ENCODE assay signal across 18 cellular contexts in genomic region chr3:186454881-186455703, GRCh38.
DNase-seq lines count a peak whose midpoint lies in the region; ATAC-seq and TF ChIP-seq lines count a peak whose summit lies in the region.
"Had no signal": no experiment of that assay in that cellular context is flagged by ENCODE, and none has a peak within 500 bp of the region (broad histone marks: within the 10 kb centered on the region; RNA-seq: fewer than 3 reads in every experiment).

No MANE protein-coding gene starts in this region.

- peak; percentile 46 for ATAC-seq in GM23338
- ATAC-seq: GM12878 had no signal

- H3K9me3 Mint-ChIP-seq in GM23338, result no peaks in the 10 kb centered on the region
- H3K9me3 Mint-ChIP-seq: CD4-positive, CD25-positive, alpha-beta regulatory T cell; CD8-positive, alpha-beta memory T cell had no signal

- no peaks in the 10 kb centered on the region for H3K36me3 ChIP-seq in GM23338 (ENCODE audit: insufficient read depth)
- H3K36me3 ChIP-seq in HAP-1 (replicated peaks), result no peaks in the 10 kb centered on the region
- H3K36me3 ChIP-seq: BE2C had no signal

- no peaks in the 10 kb centered on the region for H3K4me1 ChIP-seq in GM23338 (ENCODE audit: insufficient read depth)
- H3K4me1 ChIP-seq in HAP-1, result no peaks in the 10 kb centered on the region
- H3K4me1 ChIP-seq: Caco-2 had no signal

- peaks cover 18% of the 10 kb centered on the region for H3K4me1 Mint-ChIP-seq in GM23338
- H3K4me1 Mint-ChIP-seq: CD4-positive, CD25-positive, alpha-beta regulatory T cell; CD8-positive, alpha-beta memory T cell had no signal

- H3K4me3 Mint-ChIP-seq in GM23338, result no peak overlapping the region
- H3K4me3 Mint-ChIP-seq: CD4-positive, CD25-positive, alpha-beta regulatory T cell; CD8-positive, alpha-beta memory T cell had no signal

- H4K20me1 ChIP-seq in GM23338 (replicated peaks; ENCODE audit: insufficient read depth), result no peaks in the 10 kb centered on the region

- no peak overlapping the region for H3K4me2 ChIP-seq in GM23338

- no peak overlapping the region for H2AFZ ChIP-seq in GM23338

- no peaks in the 10 kb centered on the region for H3K36me3 Mint-ChIP-seq in GM23338 (ENCODE audit: low read depth)
- H3K36me3 Mint-ChIP-seq: CD4-positive, CD25-positive, alpha-beta regulatory T cell had no signal

- no peaks in the 10 kb centered on the region for H3F3A ChIP-seq in GM23338 (replicated peaks; ENCODE audit: low read depth)

- no peak for TF ChIP-seq CTCF in GM23338 (conservative IDR thresholded peaks at IDR 0.05; ENCODE audit: low read depth in 2 of 2)
- no peak for TF ChIP-seq CTCF in coronary artery (IDR thresholded peaks at IDR 0.05)

- no peaks in the 10 kb centered on the region for H3K79me2 ChIP-seq in GM23338 (replicated peaks; ENCODE audit: insufficient read depth)

- in situ Hi-C loops in HAP-1 (cut with MboI; ENCODE audit: low sequenced_read_pairs), result no loop called here

- H3K27me3 ChIP-seq in GM23338 (ENCODE audit: insufficient read depth), result no peaks in the 10 kb centered on the region
- peaks cover 2% of the 10 kb centered on the region; the same call in 1 of the 2 replicates for H3K27me3 ChIP-seq in HAP-1 (ENCODE audit: low read depth)
- H3K27me3 ChIP-seq: BE2C had no signal

- H3K27ac Mint-ChIP-seq in GM23338, result no peak overlapping the region
- H3K27ac Mint-ChIP-seq: CD8-positive, alpha-beta memory T cell had no signal

- no peaks in the 10 kb centered on the region for H3K9me2 ChIP-seq in GM23338 (ENCODE audit: insufficient read depth)

- H3K27me3 Mint-ChIP-seq in GM23338 (ENCODE audit: insufficient read depth, low read depth, poor library complexity), result peaks cover 8% of the 10 kb centered on the region

- H3K4me3 ChIP-seq in GM23338 (no peak overlapping the region), coronary artery (no peak overlapping the region), HAP-1 (no peak overlapping the region)
- H3K4me3 ChIP-seq: GM12878 had no signal

- H3K9me3 ChIP-seq in HAP-1, result no peaks in the 10 kb centered on the region
- H3K9me3 ChIP-seq: BE2C, Caco-2 had no signal

- no peak overlapping the region for H3K27ac ChIP-seq in GM23338 (ENCODE audit: low read depth)
- H3K27ac ChIP-seq in coronary artery, result no peak overlapping the region

- DNase-seq in A172 (ENCODE audit: low spot score) (peak; percentile 26), GM23338 (ENCODE audit: low spot score) (peak; percentile 6), coronary artery (ENCODE audit: low spot score) (peak; percentile 14), iPS-NIHi11 (ENCODE audit: low spot score) (peak; percentile 27), HAP-1 (ENCODE audit: low spot score in 2 of 2) (no peak), DMS53 treated with DMSO at 0.1 percent for 48 hours (lab: John Stamatoyannopoulos, UW; ENCODE audit: unreplicated experiment) (no peak)
- DNase-seq in central memory CD4-positive, alpha-beta T cell, result no peak
- DNase-seq: ACHN; BE2C; Caco-2; CD4-positive, CD25-positive, alpha-beta regulatory T cell; CD8-positive, alpha-beta memory T cell; DMS153; DMS79 treated with DMSO at 0.1 percent for 48 hours; HCEC 1CT; IMR-90; KBM-7 had no signal

TF ChIP-seq in GM23338, 12 proteins besides CTCF, POLR2A, EP300 and RAD21:
- TF ChIP-seq ZNF462 (CRISPR knock-in tag; IDR thresholded peaks at IDR 0.05), result no peak
- TF ChIP-seq ETS1 (IDR thresholded peaks at IDR 0.05), result no peak
- TF ChIP-seq REST (IDR thresholded peaks at IDR 0.05; ENCODE audit: unreplicated experiment), result no peak
- TF ChIP-seq JUNB (IDR thresholded peaks at IDR 0.05; ENCODE audit: unreplicated experiment), result no peak
- no peak for TF ChIP-seq STAT1 (IDR thresholded peaks at IDR 0.05; ENCODE audit: unreplicated experiment)
- TF ChIP-seq NANOG (IDR thresholded peaks at IDR 0.05; ENCODE audit: borderline replicate concordance), result no peak

Comparison
In these comparisons a context has a peak if more than half of its experiments do, and no peak if none do; other contexts are left out.
1. DNase-seq: peak in A172 (single experiment), GM23338 (single experiment), coronary artery (single experiment) and iPS-NIHi11 (single experiment); none in central memory CD4-positive, alpha-beta T cell (single experiment), HAP-1 (0 of 2) and DMS53 treated with DMSO at 0.1 percent for 48 hours (single experiment).